In genomic region chr17:78682363-78682762, GRCh38 we compare ENCODE assay signal across 20 cellular contexts.
A peak's percentile ranks its signal among the peaks of the same experiment; 100 is the strongest.
DNase-seq lines count a peak whose midpoint lies in the region; ATAC-seq lines count a peak whose summit lies in the region.
"Had no signal": no experiment of that assay in that cellular context is flagged by ENCODE, and none has a peak within 500 bp of the region (broad histone marks: within the 10 kb centered on the region; RNA-seq: fewer than 3 reads in every experiment).

No MANE protein-coding gene starts in this region.

- peak overlapping the region; percentile 36 for H3K27ac Mint-ChIP-seq in activated naive CD4-positive, alpha-beta T cell treated with anti-CD3 and anti-CD28 coated beads for 36 hours
- H3K27ac Mint-ChIP-seq in T-cell, result peak overlapping the region; percentile 44 to 49
- H3K27ac Mint-ChIP-seq in immature natural killer cell, result peak overlapping the region; percentile 16 to 74 (median 53)
- peak overlapping the region; percentile 86 for H3K27ac Mint-ChIP-seq in stimulated activated naive B cell treated with anti-CD40 and anti-IgM and Interleukin-4, amounts not matched to agents 10 μg/mL and 1 μg/mL and 100 μg/mL, for 72 hours

- DNase-seq in activated naive CD4-positive, alpha-beta T cell treated with anti-CD3 and anti-CD28 coated beads for 36 hours, result no peak
- DNase-seq in activated naive CD4-positive, alpha-beta T cell treated with Interleukin-2 at 50 U/mL for 16 hours, result no peak
- no peak for DNase-seq in T-cell
- DNase-seq in immature natural killer cell, result no peak
- no peak for DNase-seq in stimulated activated naive B cell treated with anti-CD40 and anti-IgM and Interleukin-4, amounts not matched to agents 10 μg/mL and 1 μg/mL and 100 μg/mL, for 72 hours
- DNase-seq in NCI-H774 (lab: John Stamatoyannopoulos, UW), result no peak
- DNase-seq in activated CD4-positive, alpha-beta T cell treated with anti-CD3 and anti-CD28 coated beads for 48 hours, result no peak
- no peak for DNase-seq in GF-D8 (lab: John Stamatoyannopoulos, UW)
- DNase-seq: ACHN; adrenal gland; effector CD4-positive, alpha-beta T cell; GM23248; NCI-H187 treated with DMSO at 0.1 percent for 48 hours; NCI-H510A treated with DMSO at 0.1 percent for 48 hours; retina; SHP77 treated with DMSO at 0.1 percent for 48 hours; stimulated activated naive CD4-positive, alpha-beta T cell treated with Interleukin-2 at 50 U/mL for 16 hours; T-helper 9 cell; upper lobe of left lung had no signal

- H3K4me1 Mint-ChIP-seq in activated naive CD4-positive, alpha-beta T cell treated with anti-CD3 and anti-CD28 coated beads for 36 hours (ENCODE audit: low read depth), result peaks cover 2% of the 10 kb centered on the region
- H3K4me1 Mint-ChIP-seq in T-cell (peaks cover 4 to 15% (median 5%) of the 10 kb centered on the region in 3 donors), immature natural killer cell (peaks cover 6 to 15% of the 10 kb centered on the region in 2 donors)
- H3K4me1 Mint-ChIP-seq in stimulated activated naive B cell treated with anti-CD40 and anti-IgM and Interleukin-4, amounts not matched to agents 10 μg/mL and 1 μg/mL and 100 μg/mL, for 72 hours, result peaks cover 5 to 14% of the 10 kb centered on the region in 2 donors
- H3K4me1 Mint-ChIP-seq: neural crest cell had no signal

- peaks cover 22% of the 10 kb centered on the region for H3K36me3 Mint-ChIP-seq in activated naive CD4-positive, alpha-beta T cell treated with anti-CD3 and anti-CD28 coated beads for 36 hours (ENCODE audit: low read depth)
- peaks cover 68% of the 10 kb centered on the region for H3K36me3 Mint-ChIP-seq in T-cell
- H3K36me3 Mint-ChIP-seq in immature natural killer cell, result peaks cover 14 to 57% (median 42%) of the 10 kb centered on the region in 3 donors
- H3K36me3 Mint-ChIP-seq in stimulated activated naive B cell treated with anti-CD40 and anti-IgM and Interleukin-4, amounts not matched to agents 10 μg/mL and 1 μg/mL and 100 μg/mL, for 72 hours, result peaks cover 55 to 78% of the 10 kb centered on the region in 2 donors

- intact Hi-C loops in activated naive CD4-positive, alpha-beta T cell treated with anti-CD3 and anti-CD28 coated beads for 36 hours (cut with micrococcal nuclease), result no loop called here

- POLR2A ChIA-PET in T-cell (lab: Charles Lee), result no interaction called here

- no peaks in the 10 kb centered on the region for H3K27me3 Mint-ChIP-seq in activated naive CD4-positive, alpha-beta T cell treated with anti-CD3 and anti-CD28 coated beads for 36 hours (ENCODE audit: low read depth)
- no peaks in the 10 kb centered on the region for H3K27me3 Mint-ChIP-seq in T-cell
- peaks cover 20 to 34% (median 23%) of the 10 kb centered on the region in 3 donors for H3K27me3 Mint-ChIP-seq in immature natural killer cell (ENCODE audit: low read depth in 3 of 3)
- no peaks in the 10 kb centered on the region for H3K27me3 Mint-ChIP-seq in stimulated activated naive B cell treated with anti-CD40 and anti-IgM and Interleukin-4, amounts not matched to agents 10 μg/mL and 1 μg/mL and 100 μg/mL, for 72 hours

- no peak for ATAC-seq in T-cell (replicated peaks in 1 of 4)
- ATAC-seq in stimulated activated naive B cell treated with anti-CD40 and anti-IgM and Interleukin-4, amounts not matched to agents 10 μg/mL and 1 μg/mL and 100 μg/mL, for 72 hours (replicated peaks), result no peak

- CTCF ChIA-PET in activated naive CD4-positive, alpha-beta T cell treated with anti-CD3 and anti-CD28 coated beads for 36 hours (lab: Charles Lee), result no interaction called here
- CTCF ChIA-PET in T-cell (lab: Charles Lee), result no interaction called here

- H3K9me3 Mint-ChIP-seq in activated naive CD4-positive, alpha-beta T cell treated with anti-CD3 and anti-CD28 coated beads for 36 hours, result no peaks in the 10 kb centered on the region
- H3K9me3 Mint-ChIP-seq in T-cell (no peaks in the 10 kb centered on the region), immature natural killer cell (no peaks in the 10 kb centered on the region)
- no peaks in the 10 kb centered on the region for H3K9me3 Mint-ChIP-seq in stimulated activated naive B cell treated with anti-CD40 and anti-IgM and Interleukin-4, amounts not matched to agents 10 μg/mL and 1 μg/mL and 100 μg/mL, for 72 hours
- H3K9me3 Mint-ChIP-seq: neural crest cell had no signal

- no peak overlapping the region for H3K4me3 Mint-ChIP-seq in activated naive CD4-positive, alpha-beta T cell treated with anti-CD3 and anti-CD28 coated beads for 36 hours
- H3K4me3 Mint-ChIP-seq in T-cell, result no peak overlapping the region
- H3K4me3 Mint-ChIP-seq in immature natural killer cell, result no peak overlapping the region
- H3K4me3 Mint-ChIP-seq in stimulated activated naive B cell treated with anti-CD40 and anti-IgM and Interleukin-4, amounts not matched to agents 10 μg/mL and 1 μg/mL and 100 μg/mL, for 72 hours, result no peak overlapping the region
- H3K4me3 Mint-ChIP-seq: neural crest cell had no signal

Comparison
In these comparisons a context has a peak if more than half of its experiments do, and no peak if none do; other contexts are left out.
1. H3K27ac Mint-ChIP-seq: peak in every context shown above with its lines; median percentile 86 in stimulated activated naive B cell treated with anti-CD40 and anti-IgM and Interleukin-4, amounts not matched to agents 10 μg/mL and 1 μg/mL and 100 μg/mL, for 72 hours; 53 in immature natural killer cell; 46 in T-cell; 36 in activated naive CD4-positive, alpha-beta T cell treated with anti-CD3 and anti-CD28 coated beads for 36 hours.